In the genomic region with DNA sequence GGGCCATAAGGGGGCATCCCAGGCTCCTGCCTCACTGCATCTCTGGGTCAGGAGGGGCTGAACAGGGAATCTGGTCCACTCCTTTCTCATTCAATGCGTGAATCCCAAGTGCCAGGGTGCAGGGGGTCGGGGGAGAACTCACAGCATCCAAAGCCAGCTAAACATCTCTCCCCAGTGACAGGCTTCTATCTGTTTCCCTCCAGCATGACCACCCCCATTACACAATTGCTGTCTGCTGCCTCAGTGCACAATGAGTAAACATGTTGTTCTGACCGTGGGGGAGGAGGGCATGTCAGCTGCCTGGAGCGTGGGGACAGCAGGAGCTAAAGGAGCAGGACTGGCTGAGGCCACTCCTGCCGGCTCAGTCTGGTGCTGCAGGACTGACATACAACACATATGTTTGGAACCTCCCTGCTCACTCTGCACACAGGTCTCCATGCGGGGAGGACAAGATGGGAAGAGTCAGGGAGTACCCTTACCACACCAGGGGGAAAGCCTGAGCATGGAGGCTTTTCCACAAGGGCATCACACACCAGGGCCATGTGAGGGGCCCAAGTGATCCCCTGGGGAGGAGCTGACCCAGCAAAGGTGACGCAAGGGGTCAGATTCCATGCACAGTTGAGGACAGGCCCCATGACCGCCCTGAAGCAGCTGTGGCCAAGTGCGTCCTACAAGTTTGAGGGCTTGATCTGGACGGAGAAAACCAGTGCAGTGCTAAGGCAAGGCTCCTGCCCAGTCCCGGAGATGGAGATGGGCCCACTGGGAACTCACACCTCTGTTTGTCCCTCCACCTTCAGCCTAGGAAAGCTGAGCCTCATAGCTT, we compare ENCODE assay signal across 1 cellular context.
TF ChIP-seq lines count a peak whose summit lies in the region.

No MANE protein-coding gene starts in this region.

TF ChIP-seq in HepG2, 621 proteins besides CTCF, POLR2A, EP300 and RAD21 (continued from another document and continues in another):
- TF ChIP-seq SRSF4 (IDR thresholded peaks at IDR 0.05; ENCODE audit: low read depth, low read length, poor library complexity, severe bottlenecking) (no peak), ZNF746 (CRISPR knock-in tag; IDR thresholded peaks at IDR 0.05) (no peak), ZNF121 (CRISPR knock-in tag; IDR thresholded peaks at IDR 0.05) (no peak), ZNF629 (CRISPR knock-in tag; conservative IDR thresholded peaks at IDR 0.05) (0 out of 2 replicates have a peak, but pooled peaks have one; percentile 27), ZNF605 (CRISPR knock-in tag; IDR thresholded peaks at IDR 0.05) (no peak), JUNB (CRISPR knock-in tag; IDR thresholded peaks at IDR 0.05; ENCODE audit: borderline replicate concordance) (no peak), EZH2 (conservative IDR thresholded peaks at IDR 0.05; ENCODE audit: low read depth, low read length) (no peak), HNRNPH1 (optimal IDR thresholded peaks at IDR 0.05; ENCODE audit: low read depth, low read length) (no peak), ZNF33B (CRISPR knock-in tag; IDR thresholded peaks at IDR 0.05) (no peak), NFE2L2 (IDR thresholded peaks at IDR 0.05; ENCODE audit: low read length) (no peak), SMARCE1 (IDR thresholded peaks at IDR 0.05; ENCODE audit: borderline replicate concordance) (no peak), PITX1 (CRISPR knock-in tag; IDR thresholded peaks at IDR 0.05) (peak; percentile 77), ZNF251 (CRISPR knock-in tag; IDR thresholded peaks at IDR 0.05) (no peak), ZNF24 (IDR thresholded peaks at IDR 0.05) (no peak), ZNF614 (CRISPR knock-in tag; IDR thresholded peaks at IDR 0.05; ENCODE audit: borderline replicate concordance) (no peak), PHF21A (CRISPR knock-in tag; IDR thresholded peaks at IDR 0.05) (peak; percentile 93), GABPB1 (CRISPR knock-in tag; IDR thresholded peaks at IDR 0.05) (peak; percentile 46; the same call in 1 of the 2 replicates), ADNP (CRISPR knock-in tag; IDR thresholded peaks at IDR 0.05) (no peak), RFX3 (CRISPR knock-in tag; IDR thresholded peaks at IDR 0.05) (no peak), ZNF720 (CRISPR knock-in tag; IDR thresholded peaks at IDR 0.05) (no peak), ZNF589 (CRISPR knock-in tag; conservative IDR thresholded peaks at IDR 0.05) (no peak), TBL1XR1 (IDR thresholded peaks at IDR 0.05; ENCODE audit: borderline replicate concordance, low read length, partially characterized antibody) (no peak), ZNF296 (CRISPR knock-in tag; conservative IDR thresholded peaks at IDR 0.05) (0 out of 2 replicates have a peak, but pooled peaks have one; percentile 80), ZNF460 (CRISPR knock-in tag; IDR thresholded peaks at IDR 0.05; ENCODE audit: borderline replicate concordance) (no peak; the same call in 1 of the 2 replicates), ZNF570 (CRISPR knock-in tag; IDR thresholded peaks at IDR 0.05; ENCODE audit: borderline replicate concordance) (no peak), KAT2B (IDR thresholded peaks at IDR 0.05; ENCODE audit: borderline replicate concordance, low read depth, low read length) (no peak), PAX8 (CRISPR knock-in tag; IDR thresholded peaks at IDR 0.05; ENCODE audit: borderline replicate concordance) (no peak), ZNF20 (CRISPR knock-in tag; IDR thresholded peaks at IDR 0.05) (no peak)
- TF ChIP-seq, protein P1, sequence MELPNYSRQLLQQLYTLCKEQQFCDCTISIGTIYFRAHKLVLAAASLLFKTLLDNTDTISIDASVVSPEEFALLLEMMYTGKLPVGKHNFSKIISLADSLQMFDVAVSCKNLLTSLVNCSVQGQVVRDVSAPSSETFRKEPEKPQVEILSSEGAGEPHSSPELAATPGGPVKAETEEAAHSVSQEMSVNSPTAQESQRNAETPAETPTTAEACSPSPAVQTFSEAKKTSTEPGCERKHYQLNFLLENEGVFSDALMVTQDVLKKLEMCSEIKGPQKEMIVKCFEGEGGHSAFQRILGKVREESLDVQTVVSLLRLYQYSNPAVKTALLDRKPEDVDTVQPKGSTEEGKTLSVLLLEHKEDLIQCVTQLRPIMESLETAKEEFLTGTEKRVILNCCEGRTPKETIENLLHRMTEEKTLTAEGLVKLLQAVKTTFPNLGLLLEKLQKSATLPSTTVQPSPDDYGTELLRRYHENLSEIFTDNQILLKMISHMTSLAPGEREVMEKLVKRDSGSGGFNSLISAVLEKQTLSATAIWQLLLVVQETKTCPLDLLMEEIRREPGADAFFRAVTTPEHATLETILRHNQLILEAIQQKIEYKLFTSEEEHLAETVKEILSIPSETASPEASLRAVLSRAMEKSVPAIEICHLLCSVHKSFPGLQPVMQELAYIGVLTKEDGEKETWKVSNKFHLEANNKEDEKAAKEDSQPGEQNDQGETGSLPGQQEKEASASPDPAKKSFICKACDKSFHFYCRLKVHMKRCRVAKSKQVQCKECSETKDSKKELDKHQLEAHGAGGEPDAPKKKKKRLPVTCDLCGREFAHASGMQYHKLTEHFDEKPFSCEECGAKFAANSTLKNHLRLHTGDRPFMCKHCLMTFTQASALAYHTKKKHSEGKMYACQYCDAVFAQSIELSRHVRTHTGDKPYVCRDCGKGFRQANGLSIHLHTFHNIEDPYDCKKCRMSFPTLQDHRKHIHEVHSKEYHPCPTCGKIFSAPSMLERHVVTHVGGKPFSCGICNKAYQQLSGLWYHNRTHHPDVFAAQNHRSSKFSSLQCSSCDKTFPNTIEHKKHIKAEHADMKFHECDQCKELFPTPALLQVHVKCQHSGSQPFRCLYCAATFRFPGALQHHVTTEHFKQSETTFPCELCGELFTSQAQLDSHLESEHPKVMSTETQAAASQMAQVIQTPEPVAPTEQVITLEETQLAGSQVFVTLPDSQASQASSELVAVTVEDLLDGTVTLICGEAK (IDR thresholded peaks at IDR 0.05), result no peak
- TF ChIP-seq, protein P1 (CRISPR knock-in tag; IDR thresholded peaks at IDR 0.05), result peak; percentile 24; the same call in 1 of the 2 replicates
- TF ChIP-seq, protein P2, sequence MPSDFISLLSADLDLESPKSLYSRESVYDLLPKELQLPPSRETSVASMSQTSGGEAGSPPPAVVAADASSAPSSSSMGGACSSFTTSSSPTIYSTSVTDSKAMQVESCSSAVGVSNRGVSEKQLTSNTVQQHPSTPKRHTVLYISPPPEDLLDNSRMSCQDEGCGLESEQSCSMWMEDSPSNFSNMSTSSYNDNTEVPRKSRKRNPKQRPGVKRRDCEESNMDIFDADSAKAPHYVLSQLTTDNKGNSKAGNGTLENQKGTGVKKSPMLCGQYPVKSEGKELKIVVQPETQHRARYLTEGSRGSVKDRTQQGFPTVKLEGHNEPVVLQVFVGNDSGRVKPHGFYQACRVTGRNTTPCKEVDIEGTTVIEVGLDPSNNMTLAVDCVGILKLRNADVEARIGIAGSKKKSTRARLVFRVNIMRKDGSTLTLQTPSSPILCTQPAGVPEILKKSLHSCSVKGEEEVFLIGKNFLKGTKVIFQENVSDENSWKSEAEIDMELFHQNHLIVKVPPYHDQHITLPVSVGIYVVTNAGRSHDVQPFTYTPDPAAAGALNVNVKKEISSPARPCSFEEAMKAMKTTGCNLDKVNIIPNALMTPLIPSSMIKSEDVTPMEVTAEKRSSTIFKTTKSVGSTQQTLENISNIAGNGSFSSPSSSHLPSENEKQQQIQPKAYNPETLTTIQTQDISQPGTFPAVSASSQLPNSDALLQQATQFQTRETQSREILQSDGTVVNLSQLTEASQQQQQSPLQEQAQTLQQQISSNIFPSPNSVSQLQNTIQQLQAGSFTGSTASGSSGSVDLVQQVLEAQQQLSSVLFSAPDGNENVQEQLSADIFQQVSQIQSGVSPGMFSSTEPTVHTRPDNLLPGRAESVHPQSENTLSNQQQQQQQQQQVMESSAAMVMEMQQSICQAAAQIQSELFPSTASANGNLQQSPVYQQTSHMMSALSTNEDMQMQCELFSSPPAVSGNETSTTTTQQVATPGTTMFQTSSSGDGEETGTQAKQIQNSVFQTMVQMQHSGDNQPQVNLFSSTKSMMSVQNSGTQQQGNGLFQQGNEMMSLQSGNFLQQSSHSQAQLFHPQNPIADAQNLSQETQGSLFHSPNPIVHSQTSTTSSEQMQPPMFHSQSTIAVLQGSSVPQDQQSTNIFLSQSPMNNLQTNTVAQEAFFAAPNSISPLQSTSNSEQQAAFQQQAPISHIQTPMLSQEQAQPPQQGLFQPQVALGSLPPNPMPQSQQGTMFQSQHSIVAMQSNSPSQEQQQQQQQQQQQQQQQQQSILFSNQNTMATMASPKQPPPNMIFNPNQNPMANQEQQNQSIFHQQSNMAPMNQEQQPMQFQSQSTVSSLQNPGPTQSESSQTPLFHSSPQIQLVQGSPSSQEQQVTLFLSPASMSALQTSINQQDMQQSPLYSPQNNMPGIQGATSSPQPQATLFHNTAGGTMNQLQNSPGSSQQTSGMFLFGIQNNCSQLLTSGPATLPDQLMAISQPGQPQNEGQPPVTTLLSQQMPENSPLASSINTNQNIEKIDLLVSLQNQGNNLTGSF (CRISPR knock-in tag; IDR thresholded peaks at IDR 0.05), result no peak
- TF ChIP-seq, protein P3, sequence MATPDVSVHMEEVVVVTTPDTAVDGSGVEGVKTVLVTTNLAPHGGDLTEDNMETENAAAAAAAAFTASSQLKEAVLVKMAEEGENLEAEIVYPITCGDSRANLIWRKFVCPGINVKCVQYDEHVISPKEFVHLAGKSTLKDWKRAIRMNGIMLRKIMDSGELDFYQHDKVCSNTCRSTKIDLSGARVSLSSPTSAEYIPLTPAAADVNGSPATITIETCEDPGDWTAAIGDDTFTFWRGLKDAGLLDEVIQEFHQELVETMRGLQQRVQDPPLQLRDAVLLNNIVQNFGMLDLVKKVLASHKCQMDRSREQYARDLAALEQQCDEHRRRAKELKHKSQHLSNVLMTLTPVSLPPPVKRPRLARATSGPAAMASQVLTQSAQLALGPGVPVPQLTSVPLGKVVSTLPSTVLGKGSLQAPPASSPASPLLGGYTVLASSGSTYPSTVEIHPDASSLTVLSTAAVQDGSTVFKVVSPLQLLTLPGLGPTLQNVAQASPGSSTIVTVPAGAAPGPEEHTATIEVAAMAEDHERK (CRISPR knock-in tag; IDR thresholded peaks at IDR 0.05; ENCODE audit: low read depth), result no peak
- TF ChIP-seq, protein P4, sequence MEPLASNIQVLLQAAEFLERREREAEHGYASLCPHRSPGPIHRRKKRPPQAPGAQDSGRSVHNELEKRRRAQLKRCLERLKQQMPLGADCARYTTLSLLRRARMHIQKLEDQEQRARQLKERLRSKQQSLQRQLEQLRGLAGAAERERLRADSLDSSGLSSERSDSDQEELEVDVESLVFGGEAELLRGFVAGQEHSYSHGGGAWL (CRISPR knock-in tag; IDR thresholded peaks at IDR 0.05), result no peak
- TF ChIP-seq, protein P5, sequence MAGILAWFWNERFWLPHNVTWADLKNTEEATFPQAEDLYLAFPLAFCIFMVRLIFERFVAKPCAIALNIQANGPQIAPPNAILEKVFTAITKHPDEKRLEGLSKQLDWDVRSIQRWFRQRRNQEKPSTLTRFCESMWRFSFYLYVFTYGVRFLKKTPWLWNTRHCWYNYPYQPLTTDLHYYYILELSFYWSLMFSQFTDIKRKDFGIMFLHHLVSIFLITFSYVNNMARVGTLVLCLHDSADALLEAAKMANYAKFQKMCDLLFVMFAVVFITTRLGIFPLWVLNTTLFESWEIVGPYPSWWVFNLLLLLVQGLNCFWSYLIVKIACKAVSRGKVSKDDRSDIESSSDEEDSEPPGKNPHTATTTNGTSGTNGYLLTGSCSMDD (CRISPR knock-in tag; IDR thresholded peaks at IDR 0.05), result no peak
- TF ChIP-seq, protein P6, sequence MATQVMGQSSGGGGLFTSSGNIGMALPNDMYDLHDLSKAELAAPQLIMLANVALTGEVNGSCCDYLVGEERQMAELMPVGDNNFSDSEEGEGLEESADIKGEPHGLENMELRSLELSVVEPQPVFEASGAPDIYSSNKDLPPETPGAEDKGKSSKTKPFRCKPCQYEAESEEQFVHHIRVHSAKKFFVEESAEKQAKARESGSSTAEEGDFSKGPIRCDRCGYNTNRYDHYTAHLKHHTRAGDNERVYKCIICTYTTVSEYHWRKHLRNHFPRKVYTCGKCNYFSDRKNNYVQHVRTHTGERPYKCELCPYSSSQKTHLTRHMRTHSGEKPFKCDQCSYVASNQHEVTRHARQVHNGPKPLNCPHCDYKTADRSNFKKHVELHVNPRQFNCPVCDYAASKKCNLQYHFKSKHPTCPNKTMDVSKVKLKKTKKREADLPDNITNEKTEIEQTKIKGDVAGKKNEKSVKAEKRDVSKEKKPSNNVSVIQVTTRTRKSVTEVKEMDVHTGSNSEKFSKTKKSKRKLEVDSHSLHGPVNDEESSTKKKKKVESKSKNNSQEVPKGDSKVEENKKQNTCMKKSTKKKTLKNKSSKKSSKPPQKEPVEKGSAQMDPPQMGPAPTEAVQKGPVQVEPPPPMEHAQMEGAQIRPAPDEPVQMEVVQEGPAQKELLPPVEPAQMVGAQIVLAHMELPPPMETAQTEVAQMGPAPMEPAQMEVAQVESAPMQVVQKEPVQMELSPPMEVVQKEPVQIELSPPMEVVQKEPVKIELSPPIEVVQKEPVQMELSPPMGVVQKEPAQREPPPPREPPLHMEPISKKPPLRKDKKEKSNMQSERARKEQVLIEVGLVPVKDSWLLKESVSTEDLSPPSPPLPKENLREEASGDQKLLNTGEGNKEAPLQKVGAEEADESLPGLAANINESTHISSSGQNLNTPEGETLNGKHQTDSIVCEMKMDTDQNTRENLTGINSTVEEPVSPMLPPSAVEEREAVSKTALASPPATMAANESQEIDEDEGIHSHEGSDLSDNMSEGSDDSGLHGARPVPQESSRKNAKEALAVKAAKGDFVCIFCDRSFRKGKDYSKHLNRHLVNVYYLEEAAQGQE (IDR thresholded peaks at IDR 0.05; ENCODE audit: borderline replicate concordance in 1 of 2, low read depth in 1 of 2, low read length in 2 of 2), result no peak
